Comparison of ENCODE assay signal across 8 cellular contexts in the genomic region with DNA sequence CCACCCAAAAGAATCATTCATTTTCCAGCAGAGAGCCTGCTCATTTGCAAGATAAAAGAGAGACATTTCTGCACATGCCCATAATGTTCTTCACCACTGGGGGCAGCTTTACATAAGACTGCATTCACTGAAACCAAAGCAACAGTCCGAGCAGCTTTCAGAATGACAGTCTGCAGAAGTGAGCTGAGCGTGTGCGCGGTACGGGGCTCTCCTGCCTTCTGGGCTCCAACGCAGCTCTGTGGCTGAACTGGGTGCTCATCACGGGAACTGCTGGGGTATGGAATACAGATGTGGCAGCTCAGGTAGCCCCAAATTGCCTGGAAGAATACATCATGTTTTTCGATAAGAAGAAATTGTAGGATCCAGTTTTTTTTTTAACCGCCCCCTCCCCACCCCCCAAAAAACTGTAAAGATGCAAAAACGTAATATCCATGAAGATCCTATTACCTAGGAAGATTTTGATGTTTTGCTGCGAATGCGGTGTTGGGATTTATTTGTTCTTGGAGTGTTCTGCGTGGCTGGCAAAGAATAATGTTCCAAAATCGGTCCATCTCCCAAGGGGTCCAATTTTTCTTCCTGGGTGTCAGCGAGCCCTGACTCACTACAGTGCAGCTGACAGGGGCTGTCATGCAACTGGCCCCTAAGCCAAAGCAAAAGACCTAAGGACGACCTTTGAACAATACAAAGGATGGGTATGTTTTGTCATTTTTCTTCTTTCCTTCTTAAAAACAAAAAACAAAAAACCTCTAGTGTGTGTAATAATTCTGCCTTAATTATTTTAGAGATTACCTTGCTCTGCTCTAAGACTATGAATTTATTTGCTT. TPM values are rescaled to one million over a fixed set of nuclear protein-coding genes. Genes with fewer than 3 reads are reported as not detected.
DNase-seq lines count a peak whose midpoint lies in the region; ATAC-seq lines count a peak whose summit lies in the region.

Gene LRRTM3, plus strand, starts transcription at position 141 of the 824 bp plus-strand sequence.

- peak; percentile 79 for DNase-seq in DMS53 treated with DMSO at 0.1 percent for 48 hours (lab: John Stamatoyannopoulos, UW; ENCODE audit: unreplicated experiment)
- peak; percentile 10 to 72 for DNase-seq in NCI-H524 (lab: John Stamatoyannopoulos, UW)
- DNase-seq in amygdala (lab: John Stamatoyannopoulos, UW): peak in 53 of 56 donors; percentile 7 to 91 (median 62)
- DNase-seq in right cardiac atrium: peak; percentile 15 to 47 (median 44)
- DNase-seq in putamen (ENCODE audit: low spot score): peak; percentile 92
- DNase-seq in GOT3 (lab: John Stamatoyannopoulos, UW): no peak

- peak; percentile 100 for ATAC-seq in GM19043 (IDR thresholded peaks at IDR 0.05; ENCODE audit: low read depth, unreplicated experiment)
- peak; percentile 100 for ATAC-seq in HG03135 (IDR thresholded peaks at IDR 0.05; ENCODE audit: unreplicated experiment)
- ATAC-seq in right cardiac atrium: peak; percentile 86 to 95

- 6% methylated on average over 16 of the region's 16 CpGs for WGBS in right cardiac atrium

- H3K9me3 ChIP-seq in right cardiac atrium (ENCODE audit: control insufficient read depth, low read length): no peaks in the 10 kb centered on the region

- no peaks in the 10 kb centered on the region for H3K27me3 ChIP-seq in right cardiac atrium (ENCODE audit: control insufficient read depth, insufficient read depth)

- no peak within 1 kb of the TSS for H3K27ac ChIP-seq in right cardiac atrium (ENCODE audit: low read length)

- H3K4me1 ChIP-seq in right cardiac atrium (ENCODE audit: control insufficient read depth, insufficient read depth, low read length): no peaks in the 10 kb centered on the region

- intact Hi-C loops in right cardiac atrium (cut with DNase I): no loop called here

- H3K4me3 ChIP-seq in right cardiac atrium (ENCODE audit: low read length): no peak within 1 kb of the TSS

RNA-seq across cellular contexts. Expression of gene LRRTM3, which starts in this region (rescaled TPM):
- not detected for total RNA-seq in right cardiac atrium
- 0.02 TPM for polyA plus RNA-seq in right cardiac atrium

Comparison
In these comparisons a context has a peak if more than half of its experiments do, and no peak if none do; other contexts are left out.
1. Peak in DNase-seq and ATAC-seq in right cardiac atrium; RNA of the gene not detected or under 1 TPM.